Comparison of ENCODE assay signal across 26 cellular contexts in the genomic region with DNA sequence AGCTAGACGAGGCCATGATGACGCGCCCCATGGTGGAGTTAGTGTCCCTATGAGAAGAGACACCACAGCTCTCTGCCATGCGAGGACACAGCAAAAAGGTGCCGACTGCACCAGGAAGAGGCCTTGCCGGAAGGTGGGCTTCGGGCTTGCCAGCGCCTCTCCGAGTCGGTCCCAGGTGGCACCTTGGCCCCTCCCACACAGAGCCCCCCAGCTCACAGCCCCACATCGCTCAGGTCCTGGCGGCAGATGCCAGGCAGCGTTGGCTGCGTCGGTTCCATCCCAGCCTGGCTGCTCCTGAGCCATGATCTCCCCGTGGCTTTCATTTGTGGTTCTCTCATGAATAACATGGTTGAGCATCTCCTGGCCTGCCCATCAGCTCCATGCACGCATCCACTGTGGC.
"Had no signal": no experiment of that assay in that cellular context is flagged by ENCODE, and none has a peak within 500 bp of the region (broad histone marks: within the 10 kb centered on the region; RNA-seq: fewer than 3 reads in every experiment).

No MANE protein-coding gene starts in this region.

- H3K4me1 ChIP-seq: left lung, lower lobe of right lung, right atrium auricular region, right lobe of liver, tibial nerve, uterus had no signal

- H3K27ac Mint-ChIP-seq: immature natural killer cell; nephron; neural progenitor cell; progenitor cell of endocrine pancreas; stimulated activated naive CD8-positive, alpha-beta T cell treated with anti-CD3 and anti-CD28 coated beads, Interleukin-15, Interleukin-2, amounts not matched to agents 100 ng/mL and 50 ng/mL, for 24 hours; type B pancreatic cell had no signal

- H3K4me3 ChIP-seq: left lung, lower lobe of right lung, neural progenitor cell, ovary, right atrium auricular region, right lobe of liver, smooth muscle cell, tibial nerve, uterus had no signal

- H3K27me3 ChIP-seq: left lung, neural progenitor cell, ovary, right atrium auricular region, right lobe of liver, tibial nerve, uterus had no signal

- H3K4me3 Mint-ChIP-seq: immature natural killer cell; naive thymus-derived CD8-positive, alpha-beta T cell; nephron; neural progenitor cell; stimulated activated naive CD8-positive, alpha-beta T cell treated with anti-CD3 and anti-CD28 coated beads, Interleukin-15, Interleukin-2, amounts not matched to agents 100 ng/mL and 50 ng/mL, for 24 hours; type B pancreatic cell had no signal

- H3K36me3 ChIP-seq: neural progenitor cell, ovary, right atrium auricular region, uterus had no signal

- DNase-seq: hypothalamus; immature natural killer cell; kidney; left colon; left lung; lower lobe of right lung; mammary epithelial cell; mesenchymal stem cell; naive thymus-derived CD8-positive, alpha-beta T cell; ovary; right lobe of liver; stimulated activated CD4-positive, alpha-beta T cell treated with anti-CD3 and anti-CD28 coated beads, Interleukin-12 subunit alpha, Interleukin-12 subunit beta, amount 100 ng/mL, for 4 hours; stimulated activated CD4-positive, alpha-beta T cell treated with anti-CD3 and anti-CD28 coated beads, Interleukin-15, amount 100 ng/mL, for 24 hours; stimulated activated CD4-positive, alpha-beta T cell treated with anti-CD3 and anti-CD28 coated beads, Interleukin-2, amount 100 ng/mL, for 24 hours; stimulated activated CD4-positive, alpha-beta T cell treated with anti-CD3 and anti-CD28 coated beads, Interleukin-4, amount 100 ng/mL, for 1 hour; stimulated activated naive CD4-positive, alpha-beta T cell; uterus had no signal

- H3K9me3 ChIP-seq: left lung, lower lobe of right lung, ovary, right atrium auricular region, right lobe of liver, tibial nerve, uterus had no signal

- H3K27ac ChIP-seq: left lung, lower lobe of right lung, neural progenitor cell, ovary, right atrium auricular region, right lobe of liver, tibial nerve, uterus had no signal

- H3K27me3 Mint-ChIP-seq: naive thymus-derived CD8-positive, alpha-beta T cell; progenitor cell of endocrine pancreas; stimulated activated naive CD8-positive, alpha-beta T cell treated with anti-CD3 and anti-CD28 coated beads, Interleukin-15, Interleukin-2, amounts not matched to agents 100 ng/mL and 50 ng/mL, for 24 hours; type B pancreatic cell had no signal

- FAIRE-seq: islet of Langerhans, kidney had no signal

- H2AFZ ChIP-seq: neural progenitor cell had no signal

- H3K9me3 Mint-ChIP-seq: immature natural killer cell; naive thymus-derived CD8-positive, alpha-beta T cell; nephron; neural progenitor cell; stimulated activated naive CD8-positive, alpha-beta T cell treated with anti-CD3 and anti-CD28 coated beads, Interleukin-15, Interleukin-2, amounts not matched to agents 100 ng/mL and 50 ng/mL, for 24 hours; type B pancreatic cell had no signal

- H3K4me1 Mint-ChIP-seq: immature natural killer cell had no signal

- H3K9ac ChIP-seq: neural progenitor cell had no signal

- H3K4me2 ChIP-seq: neural progenitor cell, smooth muscle cell had no signal

- ATAC-seq: left colon; left lung; lower lobe of right lung; naive thymus-derived CD8-positive, alpha-beta T cell; right lobe of liver had no signal
